ENCODE assay signal across 8 cellular contexts in the genomic region with DNA sequence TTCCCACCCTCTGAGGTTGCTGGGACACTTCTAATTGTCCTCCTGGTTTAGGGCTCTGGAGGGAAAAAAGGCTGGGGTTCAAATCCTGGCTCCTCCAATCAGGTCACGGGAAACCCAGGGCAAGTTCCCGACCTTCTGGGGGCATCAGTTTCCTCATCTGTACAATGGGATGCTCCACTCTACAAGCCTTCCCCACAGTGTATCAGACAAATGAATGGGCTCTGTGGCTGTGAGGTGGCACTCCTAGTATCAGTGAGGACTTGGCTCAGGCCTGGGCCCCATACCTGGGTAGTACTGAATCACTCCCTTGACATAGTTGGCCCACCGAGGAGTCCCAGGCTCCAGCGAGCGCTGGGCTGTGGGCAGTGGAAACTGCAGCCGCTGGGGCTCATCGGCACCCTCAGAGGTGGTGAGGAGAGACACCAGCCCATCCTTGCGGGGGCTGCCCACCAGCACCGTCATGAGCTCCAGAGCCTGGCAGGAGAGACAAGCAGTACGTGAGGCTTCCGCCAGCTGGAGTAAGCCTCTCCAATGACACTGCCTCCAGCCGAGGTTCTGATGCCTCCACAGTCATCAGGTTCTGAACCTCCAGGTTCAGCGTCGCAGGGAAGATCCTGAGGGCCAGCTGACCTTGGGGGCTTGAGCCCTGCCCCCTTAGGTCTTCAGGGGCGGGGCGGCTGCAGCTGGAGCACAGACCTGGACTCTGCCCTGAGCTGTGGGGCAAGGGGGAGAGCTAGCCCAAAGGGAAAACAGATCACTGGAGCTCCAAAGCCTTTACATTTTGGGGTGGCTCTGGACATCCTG. TPM values are rescaled to one million over a fixed set of nuclear protein-coding genes. Genes with fewer than 3 reads are reported as not detected.
DNase-seq lines count a peak whose midpoint lies in the region; ATAC-seq and TF ChIP-seq lines count a peak whose summit lies in the region.

No MANE protein-coding gene starts in this region.

- H3K27me3 ChIP-seq in HCT116 (ENCODE audit: insufficient read depth, low read length) = no peaks in the 10 kb centered on the region
- no peaks in the 10 kb centered on the region for H3K27me3 ChIP-seq in iPS-15b (ENCODE audit: control insufficient read depth, insufficient read depth, low read length)

- no peaks in the 10 kb centered on the region for H4K20me1 ChIP-seq in HCT116 (ENCODE audit: insufficient read depth)

- POLR2A ChIA-PET in HCT116 (lab: Charles Lee) = interaction anchor here (0.6 to 4.3 kb wide), 4 partner anchors 13 to 164 kb away, joined by 3 to 74 read pairs (median 33); a partner anchor contains a TSS
- POLR2A ChIA-PET in activated CD4-positive, alpha-beta memory T cell treated with anti-CD3 and anti-CD28 coated beads, Interleukin-2, amount 10 ng/mL, durations not matched to agents 7 days and 5 days (lab: Charles Lee) = interaction anchor here (0.7 to 7.9 kb wide), 12 partner anchors 8 to 228 kb away, joined by 3 to 214 read pairs (median 6); partner anchors contain the start of genes MRPL38, RECQL5, UNK and WBP2

- H3K4me1 Mint-ChIP-seq in activated CD4-positive, alpha-beta memory T cell treated with anti-CD3 and anti-CD28 coated beads, Interleukin-2, amount 10 ng/mL, durations not matched to agents 7 days and 5 days = peaks cover 19% of the 10 kb centered on the region
- H3K4me1 Mint-ChIP-seq in stimulated activated effector memory CD8-positive, alpha-beta T cell treated with anti-CD3 and anti-CD28 coated beads, Interleukin-12 subunit alpha, Interleukin-12 subunit beta, amount 100 ng/mL, for 72 hours = peaks cover 12% of the 10 kb centered on the region

- CTCF ChIA-PET in HCT116 (lab: Charles Lee) = interaction anchor here (0.5 to 7.9 kb wide), 11 partner anchors 10 to 443 kb away, joined by 3 to 73 read pairs (median 3); partner anchors contain the start of genes SMIM5, TSEN54 and WBP2
- CTCF ChIA-PET in activated CD4-positive, alpha-beta memory T cell treated with anti-CD3 and anti-CD28 coated beads, Interleukin-2, amount 10 ng/mL, durations not matched to agents 7 days and 5 days (lab: Charles Lee) = interaction anchor here (0.5 to 5.7 kb wide), 14 partner anchors 10 to 268 kb away, joined by 3 to 92 read pairs (median 6); partner anchors contain the start of genes SMIM5 and TRIM65

- no peak overlapping the region for H2AFZ ChIP-seq in HCT116 (ENCODE audit: low read depth, low read length, poor library complexity, severe bottlenecking)

- H3K4me3 Mint-ChIP-seq in activated CD4-positive, alpha-beta memory T cell treated with anti-CD3 and anti-CD28 coated beads, Interleukin-2, amount 10 ng/mL, durations not matched to agents 7 days and 5 days = peak overlapping the region; percentile 77
- peak overlapping the region; percentile 76 for H3K4me3 Mint-ChIP-seq in stimulated activated effector memory CD8-positive, alpha-beta T cell treated with anti-CD3 and anti-CD28 coated beads, Interleukin-12 subunit alpha, Interleukin-12 subunit beta, amount 100 ng/mL, for 72 hours

- peak overlapping the region; percentile 78 for H3K27ac ChIP-seq in HCT116 (ENCODE audit: low read depth, low read length)

- 0 out of 2 replicates have a peak, but pooled peaks cover 6% of the 10 kb centered on the region for H3K79me2 ChIP-seq in HCT116 (ENCODE audit: insufficient read depth, low read length)

- no peak for TF ChIP-seq CTCF in HCT116 (IDR thresholded peaks at IDR 0.05 in 2 of 3, conservative IDR thresholded peaks at IDR 0.05 in 1 of 3; ENCODE audit: borderline replicate concordance in 1 of 3, insufficient read depth in 1 of 3, low read depth in 2 of 3, low read length in 2 of 3)

- H3K4me1 ChIP-seq in HCT116 (ENCODE audit: control insufficient read depth in 1 of 2, insufficient read depth in 2 of 2, low read length in 2 of 2) = peaks cover 13 to 30% of the 10 kb centered on the region in 2 experiments
- no peaks in the 10 kb centered on the region for H3K4me1 ChIP-seq in iPS-15b (ENCODE audit: control insufficient read depth, insufficient read depth, low read length)

- no peak for TF ChIP-seq POLR2A in HCT116 (IDR thresholded peaks at IDR 0.05; ENCODE audit: borderline replicate concordance, extremely low read depth, insufficient read depth, insufficient read length)

- H3K4me2 ChIP-seq in HCT116 (ENCODE audit: low read length) = peak overlapping the region; percentile 100

- H3K9ac ChIP-seq in HCT116 (ENCODE audit: low read length) = peak overlapping the region; percentile 89
- H3K9ac ChIP-seq in iPS-15b (ENCODE audit: low read depth, low read length) = peak overlapping the region; percentile 79

- DNase-seq in HCT116 (ENCODE audit: low read depth, low spot score) (no peak), mesenteric fat pad (ENCODE audit: low spot score) (no peak), GM19238 (ENCODE audit: insufficient read length, low spot score) (no peak)
- no peak for DNase-seq in activated CD4-positive, alpha-beta memory T cell treated with anti-CD3 and anti-CD28 coated beads, Interleukin-2, amount 10 ng/mL, durations not matched to agents 7 days and 5 days
- DNase-seq in stimulated activated effector memory CD8-positive, alpha-beta T cell treated with anti-CD3 and anti-CD28 coated beads, Interleukin-12 subunit alpha, Interleukin-12 subunit beta, amount 100 ng/mL, for 72 hours (ENCODE audit: low spot score in 2 of 2) = no peak

- peak overlapping the region; percentile 24 for H3K27ac Mint-ChIP-seq in activated CD4-positive, alpha-beta memory T cell treated with anti-CD3 and anti-CD28 coated beads, Interleukin-2, amount 10 ng/mL, durations not matched to agents 7 days and 5 days
- peak overlapping the region; percentile 87 for H3K27ac Mint-ChIP-seq in stimulated activated effector memory CD8-positive, alpha-beta T cell treated with anti-CD3 and anti-CD28 coated beads, Interleukin-12 subunit alpha, Interleukin-12 subunit beta, amount 100 ng/mL, for 72 hours

- H3K4me3 ChIP-seq in HCT116 (replicated peaks in 1 of 2; ENCODE audit: low read depth in 1 of 2, low read length in 2 of 2) (peak overlapping the region; percentile 84 to 91), iPS-15b (ENCODE audit: low read depth, low read length) (peak overlapping the region; percentile 65)

- BruUV-seq in HCT116 (replicated peaks; lab: Mats Ljungman, UMichigan) = no TSS peak

- peaks cover 4% of the 10 kb centered on the region for H3K27me3 Mint-ChIP-seq in activated CD4-positive, alpha-beta memory T cell treated with anti-CD3 and anti-CD28 coated beads, Interleukin-2, amount 10 ng/mL, durations not matched to agents 7 days and 5 days

- no peaks in the 10 kb centered on the region for H3K9me3 ChIP-seq in HCT116 (ENCODE audit: control insufficient read depth in 1 of 2, insufficient read depth in 1 of 2, low read depth in 1 of 2, low read length in 2 of 2)
- no peaks in the 10 kb centered on the region for H3K9me3 ChIP-seq in iPS-15b (ENCODE audit: control insufficient read depth, insufficient read depth, low read length)

- no peaks in the 10 kb centered on the region for H3K36me3 Mint-ChIP-seq in activated CD4-positive, alpha-beta memory T cell treated with anti-CD3 and anti-CD28 coated beads, Interleukin-2, amount 10 ng/mL, durations not matched to agents 7 days and 5 days (ENCODE audit: low read depth)
- H3K36me3 Mint-ChIP-seq in stimulated activated effector memory CD8-positive, alpha-beta T cell treated with anti-CD3 and anti-CD28 coated beads, Interleukin-12 subunit alpha, Interleukin-12 subunit beta, amount 100 ng/mL, for 72 hours = peaks cover 13% of the 10 kb centered on the region

- no peak for TF ChIP-seq RAD21 in HCT116 (IDR thresholded peaks at IDR 0.05; ENCODE audit: low read depth)

- RAD21 ChIA-PET in HCT116 (lab: Charles Lee; ENCODE audit: low non-redundant PET in 1 of 2, low total read pairs in 2 of 2, uncharacterized antibody in 2 of 2, unreplicated experiment in 2 of 2) = no interaction called here

- peaks cover 0 to 8% of the 10 kb centered on the region in 2 experiments; a peak in 1 of 4 replicates for H3K36me3 ChIP-seq in HCT116 (ENCODE audit: control insufficient read depth in 1 of 2, insufficient read depth in 2 of 2, low read length in 2 of 2)
- no peaks in the 10 kb centered on the region for H3K36me3 ChIP-seq in iPS-15b (ENCODE audit: control insufficient read depth, insufficient read depth, low read length)

- no peaks in the 10 kb centered on the region for H3K9me2 ChIP-seq in HCT116 (ENCODE audit: insufficient read depth)

- intact Hi-C loops in HCT116 (cut with micrococcal nuclease) = no loop called here

- ATAC-seq in HCT116 (peak; percentile 5), GM18511 (IDR thresholded peaks at IDR 0.05; ENCODE audit: unreplicated experiment) (no peak), HG02884 (IDR thresholded peaks at IDR 0.05; ENCODE audit: unreplicated experiment) (no peak)
- ATAC-seq in stimulated activated effector memory CD8-positive, alpha-beta T cell treated with anti-CD3 and anti-CD28 coated beads, Interleukin-12 subunit alpha, Interleukin-12 subunit beta, amount 100 ng/mL, for 72 hours = no peak

- no peaks in the 10 kb centered on the region for H3K9me3 Mint-ChIP-seq in activated CD4-positive, alpha-beta memory T cell treated with anti-CD3 and anti-CD28 coated beads, Interleukin-2, amount 10 ng/mL, durations not matched to agents 7 days and 5 days
- H3K9me3 Mint-ChIP-seq in stimulated activated effector memory CD8-positive, alpha-beta T cell treated with anti-CD3 and anti-CD28 coated beads, Interleukin-12 subunit alpha, Interleukin-12 subunit beta, amount 100 ng/mL, for 72 hours = no peaks in the 10 kb centered on the region

TF ChIP-seq in HCT116, 20 proteins besides CTCF, POLR2A, EP300 and RAD21 (continues in another document):
- TF ChIP-seq SIN3A (IDR thresholded peaks at IDR 0.05; ENCODE audit: low read depth) = no peak
- TF ChIP-seq EZH2 (IDR thresholded peaks at IDR 0.05) = no peak

RNA-seq across cellular contexts. Expression of gene GALK1, which starts 1.2 kb away (rescaled TPM):
- 57.8 TPM for total RNA-seq in HCT116 (2021; ENCODE audit: unreplicated experiment)
- 64.9 and 68.3 TPM in 2 replicates for polyA plus RNA-seq in HCT116 (2012)
- total RNA-seq in activated CD4-positive, alpha-beta memory T cell treated with anti-CD3 and anti-CD28 coated beads, Interleukin-2, amount 10 ng/mL, durations not matched to agents 7 days and 5 days = 10 to 100 TPM; 40.0 to 40.6 TPM
- total RNA-seq in mesenteric fat pad = 26.4 TPM

RNA-seq across cellular contexts. Expression of gene UNK, which starts 20.8 kb away (rescaled TPM):
- total RNA-seq in HCT116 (2021; ENCODE audit: unreplicated experiment) = 40.6 TPM
- polyA plus RNA-seq in HCT116 (2012) = 25.7 and 28.3 TPM in 2 replicates
- total RNA-seq in activated CD4-positive, alpha-beta memory T cell treated with anti-CD3 and anti-CD28 coated beads, Interleukin-2, amount 10 ng/mL, durations not matched to agents 7 days and 5 days = 10 to 100 TPM; 26.1 TPM
- 24.6 TPM for total RNA-seq in mesenteric fat pad

RNA-seq across cellular contexts. Expression of gene ITGB4, which starts 42.6 kb away (rescaled TPM):
- total RNA-seq in HCT116 (2021; ENCODE audit: unreplicated experiment) (568 TPM), mesenteric fat pad (13.9 TPM)
- 727 and 809 TPM in 2 replicates for polyA plus RNA-seq in HCT116 (2012)
- total RNA-seq in activated CD4-positive, alpha-beta memory T cell treated with anti-CD3 and anti-CD28 coated beads, Interleukin-2, amount 10 ng/mL, durations not matched to agents 7 days and 5 days = under 1 TPM; 0.43 to 0.68 TPM

Comparison
In these comparisons a context has a peak if more than half of its experiments do, and no peak if none do; other contexts are left out.
1. RNA of gene ITGB4, which starts 42.6 kb away (total RNA-seq): 568 TPM in HCT116 (single experiment); 13.9 TPM in mesenteric fat pad (single experiment) and 0.43 to 0.68 TPM in activated CD4-positive, alpha-beta memory T cell treated with anti-CD3 and anti-CD28 coated beads, Interleukin-2, amount 10 ng/mL, durations not matched to agents 7 days and 5 days; every median in the first group is over 10 times any median in the second.